ENCODE assay signal across 8 cellular contexts in genomic region chr5:10606632-10607022, GRCh38. TPM values are rescaled to one million over a fixed set of nuclear protein-coding genes. Genes with fewer than 3 reads are reported as not detected.
DNase-seq lines count a peak whose midpoint lies in the region; ATAC-seq, FAIRE-seq and TF ChIP-seq lines count a peak whose summit lies in the region.
"Not testable (repeated sequence)": the region's sequence is repeated elsewhere in the genome, so short reads cannot be mapped to it uniquely, and the experiment has no call there.

No MANE protein-coding gene starts in this region.

- H3K4me1 ChIP-seq in HEK293 (ENCODE audit: control insufficient read depth, insufficient read depth, low read length) (peaks cover 17% of the 10 kb centered on the region), KMS-11 (ENCODE audit: low read depth, poor library complexity, severe bottlenecking) (peaks cover 51% of the 10 kb centered on the region), K562 (replicated peaks in 1 of 2; ENCODE audit: control insufficient read depth in 2 of 2, insufficient read depth in 2 of 2, low read length in 2 of 2) (peaks cover 36 to 38% of the 10 kb centered on the region in 2 experiments), left ventricle myocardium inferior (peaks cover 38% of the 10 kb centered on the region), neural progenitor cell (peaks cover 16% of the 10 kb centered on the region)

- TF ChIP-seq RAD21 in K562 (CRISPR knock-in tag; conservative IDR thresholded peaks at IDR 0.05 in 1 of 2, IDR thresholded peaks at IDR 0.05 in 1 of 2) = not testable (repeated sequence)

- H2AFZ ChIP-seq in KMS-11 (ENCODE audit: low read depth); K562 (ENCODE audit: low read depth, low read length); neural progenitor cell (replicated peaks): not testable (repeated sequence)

- FAIRE-seq in K562 (lab: Jason Lieb, UNC) = not testable (repeated sequence)

- not testable (repeated sequence) for H3K9me3 Mint-ChIP-seq in T-helper 2 cell treated with Interferon-gamma antibody and Interleukin-4, amounts not matched to agents 5 μg/mL and 100 μg/mL, for 36 hours; neural progenitor cell; type B pancreatic cell

- WGBS in K562 (ENCODE audit: insufficient coverage, low coverage, missing lambda C conversion rate) = 74% methylated on average over 9 of the region's 9 CpGs

- DNase-seq in T-helper 2 cell treated with Interferon-gamma antibody and Interleukin-4, amounts not matched to agents 5 μg/mL and 100 μg/mL, for 36 hours (ENCODE audit: low spot score); K562 (ENCODE audit: extremely low read depth in 1 of 4, low spot score in 3 of 4); left ventricle myocardium inferior; neural progenitor cell (ENCODE audit: low spot score); type B pancreatic cell (ENCODE audit: extremely low spot score, unreplicated experiment): not testable (repeated sequence)

- H3K27ac ChIP-seq in HEK293 (ENCODE audit: extremely low read depth, low read depth, low read length) (peak overlapping the region; percentile 54; the same call in 1 of the 2 replicates), KMS-11 (peak overlapping the region; percentile 55; the same call in 1 of the 2 replicates), left ventricle myocardium inferior (replicated peaks) (peak overlapping the region; percentile 89)
- H3K27ac ChIP-seq in K562 (ENCODE audit: extremely low read depth, low read depth, low read length); neural progenitor cell: not testable (repeated sequence)

- BruUV-seq in K562 (replicated peaks; lab: Mats Ljungman, UMichigan) = not testable (repeated sequence)

- H3K4me2 ChIP-seq in KMS-11 = peak overlapping the region; percentile 72; the same call in 1 of the 2 replicates
- H3K4me2 ChIP-seq in K562 (ENCODE audit: insufficient read depth, low read length) = peak overlapping the region; percentile 63; the same call in 1 of the 2 replicates
- peak overlapping the region; percentile 50 for H3K4me2 ChIP-seq in neural progenitor cell

- not testable (repeated sequence) for H3K36me3 Mint-ChIP-seq in T-helper 2 cell treated with Interferon-gamma antibody and Interleukin-4, amounts not matched to agents 5 μg/mL and 100 μg/mL, for 36 hours (ENCODE audit: low read depth); neural progenitor cell; type B pancreatic cell

- peak overlapping the region; percentile 44; the same call in 1 of the 2 replicates for H3K4me3 ChIP-seq in GM08714 (ENCODE audit: low read length)
- not testable (repeated sequence) for H3K4me3 ChIP-seq in HEK293 (ENCODE audit: low read depth, low read length); KMS-11 (IDR thresholded peaks at IDR 0.05; ENCODE audit: insufficient read depth, low read depth, low read length); K562; left ventricle myocardium inferior; neural progenitor cell

- H3K4me1 Mint-ChIP-seq in T-helper 2 cell treated with Interferon-gamma antibody and Interleukin-4, amounts not matched to agents 5 μg/mL and 100 μg/mL, for 36 hours (ENCODE audit: low read depth) = peaks cover 35% of the 10 kb centered on the region
- H3K4me1 Mint-ChIP-seq in neural progenitor cell (peaks cover 23% of the 10 kb centered on the region), type B pancreatic cell (ENCODE audit: unreplicated experiment) (peaks cover 18% of the 10 kb centered on the region)

- H3K27me3 ChIP-seq in KMS-11 (ENCODE audit: insufficient read depth, low read depth); K562 (ENCODE audit: control insufficient read depth in 2 of 2, insufficient read depth in 2 of 2, low read length in 2 of 2); left ventricle myocardium inferior (ENCODE audit: low read depth); neural progenitor cell: not testable (repeated sequence)

- intact Hi-C loops in K562 (cut with micrococcal nuclease) = loop anchor here (2.0 to 10.0 kb wide), 3 partner anchors 20 to 302 kb away; partner anchors contain the start of gene CMBL
- intact Hi-C loops in left ventricle myocardium inferior (cut with micrococcal nuclease) = not testable (repeated sequence)

- not testable (repeated sequence) for TF ChIP-seq POLR2A in K562 (conservative IDR thresholded peaks at IDR 0.05)

- not testable (repeated sequence) for H3K9ac ChIP-seq in KMS-11; K562 (ENCODE audit: insufficient read depth in 1 of 2, low read depth in 2 of 2, low read length in 2 of 2); neural progenitor cell

- not testable (repeated sequence) for H3K9me1 ChIP-seq in K562 (ENCODE audit: control insufficient read depth, insufficient read depth, low read length)

- in situ Hi-C loops in K562 (cut with MboI) = not testable (repeated sequence)

- TF ChIP-seq CTCF in HEK293 (tag by site-specific recombination; IDR thresholded peaks at IDR 0.05); KMS-11 (conservative IDR thresholded peaks at IDR 0.05; ENCODE audit: low read depth, low read length); K562 (IDR thresholded peaks at IDR 0.05 in 2 of 3, conservative IDR thresholded peaks at IDR 0.05 in 1 of 3; ENCODE audit: insufficient read depth in 2 of 3, low read depth in 1 of 3, low read length in 3 of 3); left ventricle myocardium inferior (IDR thresholded peaks at IDR 0.05; ENCODE audit: borderline replicate concordance); neural progenitor cell (IDR thresholded peaks at IDR 0.05); type B pancreatic cell (conservative IDR thresholded peaks at IDR 0.05): not testable (repeated sequence)

- H3K36me3 ChIP-seq in HEK293 (ENCODE audit: control insufficient read depth in 2 of 2, insufficient read depth in 1 of 2, low read length in 2 of 2); KMS-11 (ENCODE audit: insufficient read depth); K562 (ENCODE audit: control insufficient read depth, insufficient read depth, low read length); left ventricle myocardium inferior; neural progenitor cell: not testable (repeated sequence)

- CTCF ChIA-PET in HEK293 (lab: Yijun Ruan, JAX) = interaction anchor here (0.6 to 3.2 kb wide), 2 partner anchors 21 to 170 kb away, joined by 3 to 34 read pairs; no protein-coding TSS in a partner anchor
- CTCF ChIA-PET in K562 (lab: Yijun Ruan, JAX; ENCODE audit: low intra/inter-chr PET ratio) = not testable (repeated sequence)

- peaks cover 10% of the 10 kb centered on the region for H3F3A ChIP-seq in neural progenitor cell (ENCODE audit: low read depth)

- H3K27me3 Mint-ChIP-seq in T-helper 2 cell treated with Interferon-gamma antibody and Interleukin-4, amounts not matched to agents 5 μg/mL and 100 μg/mL, for 36 hours (ENCODE audit: low read depth); neural progenitor cell (ENCODE audit: insufficient read depth, low read depth); type B pancreatic cell: not testable (repeated sequence)

- POLR2A ChIA-PET in HEK293 (lab: Yijun Ruan, JAX) (interaction anchor here (1.3 to 1.4 kb wide), 2 partner anchors 43 to 87 kb away, joined by 3 to 5 read pairs; partner anchors contain the start of gene ANKRD33B), K562 (lab: Yijun Ruan, JAX) (interaction anchor here (1.0 to 2.6 kb wide), 5 partner anchors 13 to 18 kb away, joined by 3 to 13 read pairs (median 8); no protein-coding TSS in a partner anchor)

- H3K27ac Mint-ChIP-seq in T-helper 2 cell treated with Interferon-gamma antibody and Interleukin-4, amounts not matched to agents 5 μg/mL and 100 μg/mL, for 36 hours; neural progenitor cell: not testable (repeated sequence)
- H3K27ac Mint-ChIP-seq in type B pancreatic cell = peak overlapping the region; percentile 67

- not testable (repeated sequence) for ATAC-seq in K562

- H4K20me1 ChIP-seq in KMS-11 (ENCODE audit: insufficient read depth); K562 (replicated peaks; ENCODE audit: control insufficient read depth, insufficient read depth, low read length); neural progenitor cell (ENCODE audit: low read depth): not testable (repeated sequence)

- not testable (repeated sequence) for H3K9me3 ChIP-seq in HEK293 (ENCODE audit: control insufficient read depth, insufficient read depth, low read depth, low read length); K562 (replicated peaks; ENCODE audit: control insufficient read depth, insufficient read depth, low read depth, low read length); left ventricle myocardium inferior (replicated peaks); neural progenitor cell (ENCODE audit: low read depth)

- TF ChIP-seq EP300 in K562 (IDR thresholded peaks at IDR 0.05; ENCODE audit: low read length) = not testable (repeated sequence)

- H3K79me2 ChIP-seq in KMS-11 (ENCODE audit: insufficient read depth, low read depth) = 0 out of 2 replicates have a peak, but pooled peaks cover 10% of the 10 kb centered on the region
- not testable (repeated sequence) for H3K79me2 ChIP-seq in K562 (ENCODE audit: control insufficient read depth, insufficient read depth, low read length); neural progenitor cell (ENCODE audit: low read depth)

- peak overlapping the region; percentile 75 for H3K4me3 Mint-ChIP-seq in T-helper 2 cell treated with Interferon-gamma antibody and Interleukin-4, amounts not matched to agents 5 μg/mL and 100 μg/mL, for 36 hours
- H3K4me3 Mint-ChIP-seq in neural progenitor cell, type B pancreatic cell: not testable (repeated sequence)

RNA-seq across cellular contexts. Expression of gene ANKRD33B, which starts 42.8 kb away (rescaled TPM):
- 1.3 and 1.7 TPM in 2 replicates for total RNA-seq in K562 (2011; cell fraction: chromatin; rRNA removed; ENCODE audit: low replicate concordance)
- 1.5 and 1.6 TPM in 2 replicates for total RNA-seq in K562 (2011; cell fraction: nucleolus; rRNA removed)
- 1.5 and 1.7 TPM in 2 replicates for total RNA-seq in K562 (2011; cell fraction: nucleoplasm; rRNA removed)
- total RNA-seq in K562 (2014; rRNA removed) (0.45 and 0.53 TPM in 2 replicates), K562 (2014; rRNA removed; fragmentation: Illumina TruSeq; extraction: Trizol) (0.38 and 0.40 TPM in 2 replicates), K562 (2015; rRNA removed; fragmentation: Illumina TruSeq; extraction: Trizol) (1.5 TPM in 2 replicates), K562 (2021) (1.3 and 1.7 TPM in 2 replicates), left ventricle myocardium inferior (15.2 TPM), neural progenitor cell (ENCODE audit: low replicate concordance) (2.2 and 3.5 TPM in 2 replicates), type B pancreatic cell (ENCODE audit: low replicate concordance) (3.4 and 5.4 TPM in 2 replicates)
- polyA plus RNA-seq in K562 (2011; rRNA removed) (0.08 and 0.17 TPM in 2 replicates), K562 (2014; fragmentation: Illumina TruSeq; extraction: Trizol) (0.43 and 0.54 TPM in 2 replicates), K562 (2014; fragmentation: Nextera tagmentation; extraction: Ambion mirVana) (under 1 TPM; 0.10 to 0.17 TPM), K562 (2014; rRNA removed) (0.16 and 0.33 TPM in 2 replicates)
- 0.15 and 0.21 TPM in 2 replicates for polyA plus RNA-seq in K562 (2011; cell fraction: cytosol; rRNA removed)
- 0.24 and 0.44 TPM in 2 replicates for polyA plus RNA-seq in K562 (2011; cell fraction: nucleus; rRNA removed)
- polyA plus RNA-seq in K562 (2012) = 1.5 and 3.9 TPM in 2 replicates
- 0.36 and 0.67 TPM in 2 replicates for polyA minus RNA-seq in K562 (2011; rRNA and poly(A)+ RNA removed)
- 0.36 and 1.2 TPM in 2 replicates for polyA minus RNA-seq in K562 (2011; cell fraction: cytosol; rRNA and poly(A)+ RNA removed)
- polyA minus RNA-seq in K562 (2011; cell fraction: nucleus; rRNA and poly(A)+ RNA removed) = 0.78 and 0.81 TPM in 2 replicates
